14 cellular contexts compared by ENCODE assay signal in genomic region chr15:41968738-41969137, GRCh38. TPM values are rescaled to one million over a fixed set of nuclear protein-coding genes. Genes with fewer than 3 reads are reported as not detected.
A peak's percentile ranks its signal among the peaks of the same experiment; 100 is the strongest.
DNase-seq lines count a peak whose midpoint lies in the region; ATAC-seq, FAIRE-seq and TF ChIP-seq lines count a peak whose summit lies in the region.
"Had no signal": no experiment of that assay in that cellular context is flagged by ENCODE, and none has a peak within 500 bp of the region (broad histone marks: within the 10 kb centered on the region; RNA-seq: fewer than 3 reads in every experiment).

No MANE protein-coding gene starts in this region.

- peaks cover 3% of the 10 kb centered on the region for H3K36me3 Mint-ChIP-seq in astrocyte (ENCODE audit: low read depth, unreplicated experiment)
- peaks cover 0 to 7% (median 3%) of the 10 kb centered on the region in 5 donors for H3K36me3 Mint-ChIP-seq in naive thymus-derived CD4-positive, alpha-beta T cell
- peaks cover 7% of the 10 kb centered on the region for H3K36me3 Mint-ChIP-seq in activated T-cell treated with anti-CD3 and anti-CD28 coated beads, Interleukin-2, amount 50 U/mL, for 4 hours (ENCODE audit: insufficient read depth)
- H3K36me3 Mint-ChIP-seq: brain had no signal

- H3K27me3 ChIP-seq in right atrium auricular region, result no peaks in the 10 kb centered on the region
- no peaks in the 10 kb centered on the region for H3K27me3 ChIP-seq in astrocyte (ENCODE audit: insufficient read depth, low read length)
- H3K27me3 ChIP-seq in naive thymus-derived CD4-positive, alpha-beta T cell (ENCODE audit: control insufficient read depth in 2 of 2, insufficient read depth in 2 of 2, low read length in 2 of 2), result no peaks in the 10 kb centered on the region
- no peaks in the 10 kb centered on the region for H3K27me3 ChIP-seq in uterus

- intact Hi-C loops in cardiac septum (cut with DNase I) (no loop called here), uterus (cut with DNase I; ENCODE audit: low total_unique reads) (no loop called here)
- intact Hi-C loops in naive thymus-derived CD4-positive, alpha-beta T cell (cut with micrococcal nuclease), result no loop called here

- CTCF ChIA-PET in naive thymus-derived CD4-positive, alpha-beta T cell (lab: Charles Lee), result interaction anchor here (0.7 kb wide), 2 partner anchors 25 to 36 kb away, joined by 3 to 4 read pairs; no protein-coding TSS in a partner anchor

- H3K27ac ChIP-seq in right atrium auricular region (peak overlapping the region; percentile 95 to 96), astrocyte (ENCODE audit: low read depth, low read length) (no peak overlapping the region), uterus (peak overlapping the region; percentile 28 to 66)
- no peak overlapping the region for H3K27ac ChIP-seq in naive thymus-derived CD4-positive, alpha-beta T cell (ENCODE audit: low read depth, low read length)

- TF ChIP-seq CTCF in right atrium auricular region (IDR thresholded peaks at IDR 0.05), result no peak
- TF ChIP-seq CTCF in astrocyte (IDR thresholded peaks at IDR 0.05; ENCODE audit: insufficient read depth, low read depth, low read length), result no peak
- no peak for TF ChIP-seq CTCF in uterus (IDR thresholded peaks at IDR 0.05)

- FAIRE-seq in astrocyte (lab: Jason Lieb, UNC), result no peak

- H3K4me3 ChIP-seq in right atrium auricular region, result no peak overlapping the region
- no peak overlapping the region for H3K4me3 ChIP-seq in astrocyte (ENCODE audit: insufficient read depth, low read depth, low read length)
- no peak overlapping the region for H3K4me3 ChIP-seq in naive thymus-derived CD4-positive, alpha-beta T cell (ENCODE audit: low read length)
- no peak overlapping the region for H3K4me3 ChIP-seq in uterus

- H3K27ac Mint-ChIP-seq in astrocyte (ENCODE audit: unreplicated experiment), result no peak overlapping the region
- peak overlapping the region in 5 of 9 donors; percentile 0 to 90 (median 6) for H3K27ac Mint-ChIP-seq in naive thymus-derived CD4-positive, alpha-beta T cell
- H3K27ac Mint-ChIP-seq: endodermal cell had no signal

- H3K4me3 Mint-ChIP-seq in astrocyte (ENCODE audit: unreplicated experiment), result peak overlapping the region; percentile 93
- no peak overlapping the region for H3K4me3 Mint-ChIP-seq in naive thymus-derived CD4-positive, alpha-beta T cell
- H3K4me3 Mint-ChIP-seq in activated T-cell treated with anti-CD3 and anti-CD28 coated beads, Interleukin-2, amount 50 U/mL, for 4 hours, result no peak overlapping the region
- H3K4me3 Mint-ChIP-seq: endodermal cell had no signal

- POLR2A ChIA-PET in naive thymus-derived CD4-positive, alpha-beta T cell (lab: Charles Lee), result interaction anchor here (0.8 to 6.7 kb wide), 2 partner anchors 32 to 1806 kb away, joined by 3 to 76 read pairs; no protein-coding TSS in a partner anchor

- H3K36me3 ChIP-seq in right atrium auricular region, result no peaks in the 10 kb centered on the region
- H3K36me3 ChIP-seq in astrocyte (ENCODE audit: insufficient read depth, low read length), result no peaks in the 10 kb centered on the region
- H3K36me3 ChIP-seq in naive thymus-derived CD4-positive, alpha-beta T cell (ENCODE audit: control insufficient read depth in 2 of 3, insufficient read depth in 3 of 3, low read length in 3 of 3), result no peaks in the 10 kb centered on the region
- H3K36me3 ChIP-seq in uterus, result no peaks in the 10 kb centered on the region

- no peak overlapping the region for H3K9ac ChIP-seq in astrocyte (ENCODE audit: low read length)

- H3K9me3 ChIP-seq in right atrium auricular region, result no peaks in the 10 kb centered on the region
- no peaks in the 10 kb centered on the region for H3K9me3 ChIP-seq in astrocyte (ENCODE audit: insufficient read depth, low read depth, low read length)
- H3K9me3 ChIP-seq in naive thymus-derived CD4-positive, alpha-beta T cell (ENCODE audit: control insufficient read depth in 2 of 3, low read length in 3 of 3), result no peaks in the 10 kb centered on the region
- no peaks in the 10 kb centered on the region for H3K9me3 ChIP-seq in uterus

- no peak overlapping the region for H2AFZ ChIP-seq in astrocyte (ENCODE audit: low read depth, low read length)

- peaks cover 84% of the 10 kb centered on the region for H3K79me2 ChIP-seq in astrocyte (ENCODE audit: insufficient read depth, low read length)

- ATAC-seq in naive thymus-derived CD4-positive, alpha-beta T cell, result no peak
- no peak for ATAC-seq in activated T-cell treated with anti-CD3 and anti-CD28 coated beads, Interleukin-2, amount 50 U/mL, for 4 hours
- ATAC-seq: activated CD4-positive, CD25-positive, alpha-beta regulatory T cell treated with anti-CD3 and anti-CD28 coated beads, Interleukin-2, amount 50 U/mL, for 24 hours had no signal

- no peak overlapping the region for H3K4me2 ChIP-seq in astrocyte (ENCODE audit: low read length)

- no peak for DNase-seq in right atrium auricular region (ENCODE audit: low spot score)
- DNase-seq in cardiac septum (ENCODE audit: low spot score), result no peak
- DNase-seq in astrocyte (ENCODE audit: low read depth), result no peak
- no peak for DNase-seq in naive thymus-derived CD4-positive, alpha-beta T cell
- no peak for DNase-seq in uterus
- DNase-seq in DMS53 treated with DMSO at 0.1 percent for 48 hours (lab: John Stamatoyannopoulos, UW; ENCODE audit: unreplicated experiment), result no peak
- no peak for DNase-seq in activated T-cell treated with anti-CD3 and anti-CD28 coated beads, Interleukin-2, amount 50 U/mL, for 4 hours
- DNase-seq in EL, result no peak
- DNase-seq: endodermal cell, kidney glomerular epithelial cell, NCI-H2107 had no signal

- no peak for TF ChIP-seq POLR2A in uterus (IDR thresholded peaks at IDR 0.05)

- peaks cover 30% of the 10 kb centered on the region for H4K20me1 ChIP-seq in astrocyte (ENCODE audit: insufficient read depth, low read length)

- H3K4me1 ChIP-seq in right atrium auricular region, result peaks cover 0 to 56% of the 10 kb centered on the region in 2 donors
- peaks cover 25% of the 10 kb centered on the region for H3K4me1 ChIP-seq in astrocyte (ENCODE audit: insufficient read depth, low read length)
- H3K4me1 ChIP-seq in naive thymus-derived CD4-positive, alpha-beta T cell (ENCODE audit: control insufficient read depth in 2 of 2, insufficient read depth in 2 of 2, low read length in 2 of 2), result peaks cover 19 to 23% of the 10 kb centered on the region in 2 donors
- H3K4me1 ChIP-seq in uterus, result no peaks in the 10 kb centered on the region

- H3K9me3 Mint-ChIP-seq in astrocyte (ENCODE audit: unreplicated experiment), result no peaks in the 10 kb centered on the region
- H3K9me3 Mint-ChIP-seq in naive thymus-derived CD4-positive, alpha-beta T cell, result peaks cover 0 to 2% (median 0%) of the 10 kb centered on the region in 11 donors
- H3K9me3 Mint-ChIP-seq in activated T-cell treated with anti-CD3 and anti-CD28 coated beads, Interleukin-2, amount 50 U/mL, for 4 hours, result no peaks in the 10 kb centered on the region
- H3K9me3 Mint-ChIP-seq: brain, endodermal cell had no signal

- no peaks in the 10 kb centered on the region for H3K27me3 Mint-ChIP-seq in astrocyte (ENCODE audit: low read depth, unreplicated experiment)
- no peaks in the 10 kb centered on the region for H3K27me3 Mint-ChIP-seq in naive thymus-derived CD4-positive, alpha-beta T cell
- no peaks in the 10 kb centered on the region for H3K27me3 Mint-ChIP-seq in activated T-cell treated with anti-CD3 and anti-CD28 coated beads, Interleukin-2, amount 50 U/mL, for 4 hours (ENCODE audit: low read depth)

- peaks cover 49% of the 10 kb centered on the region for H3K4me1 Mint-ChIP-seq in astrocyte (ENCODE audit: low read depth, unreplicated experiment)
- H3K4me1 Mint-ChIP-seq in naive thymus-derived CD4-positive, alpha-beta T cell, result peaks cover 44 to 65% (median 54%) of the 10 kb centered on the region in 7 donors
- H3K4me1 Mint-ChIP-seq in activated T-cell treated with anti-CD3 and anti-CD28 coated beads, Interleukin-2, amount 50 U/mL, for 4 hours (ENCODE audit: low read depth), result peaks cover 60% of the 10 kb centered on the region

RNA-seq across cellular contexts. Expression of gene EHD4, which starts 3.6 kb away (rescaled TPM):
- total RNA-seq in right atrium auricular region, result 10 to 100 TPM; 22.2 to 26.3 TPM
- 42.2 TPM for total RNA-seq in cardiac septum
- 46.4 and 51.4 TPM in 2 replicates for total RNA-seq in astrocyte
- total RNA-seq in naive thymus-derived CD4-positive, alpha-beta T cell, result 10 to 100 TPM; 10.4 to 48.3 (median 23.7) TPM
- polyA plus RNA-seq in naive thymus-derived CD4-positive, alpha-beta T cell, result 1 to 10 TPM; 5.6 to 8.9 TPM
- 10 to 100 TPM; 12.8 to 45.2 (median 26.1) TPM for total RNA-seq in uterus
- total RNA-seq in activated T-cell treated with anti-CD3 and anti-CD28 coated beads, Interleukin-2, amount 50 U/mL, for 4 hours, result 10 to 100 TPM; 25.7 to 33.8 (median 27.6) TPM

RNA-seq across cellular contexts. Expression of gene PLA2G4E, which starts 52.1 kb away (rescaled TPM):
- total RNA-seq in right atrium auricular region (under 1 TPM in 1 of 2 donors, not detected in 1; 0.11 TPM), cardiac septum (0.08 TPM), astrocyte (not detected in 2 replicates), uterus (not detected)
- not detected for total RNA-seq in naive thymus-derived CD4-positive, alpha-beta T cell
- polyA plus RNA-seq in naive thymus-derived CD4-positive, alpha-beta T cell, result not detected
- total RNA-seq in activated T-cell treated with anti-CD3 and anti-CD28 coated beads, Interleukin-2, amount 50 U/mL, for 4 hours, result not detected
- total RNA-seq: endodermal cell, H4 had no signal

Comparison
In these comparisons a context has a peak if more than half of its experiments do, and no peak if none do; other contexts are left out.
1. H3K27ac ChIP-seq: peak in right atrium auricular region (2 of 2) and uterus (2 of 2); none in astrocyte (single experiment) and naive thymus-derived CD4-positive, alpha-beta T cell (single experiment).